Comparison of ENCODE assay signal across 18 cellular contexts in the genomic region with DNA sequence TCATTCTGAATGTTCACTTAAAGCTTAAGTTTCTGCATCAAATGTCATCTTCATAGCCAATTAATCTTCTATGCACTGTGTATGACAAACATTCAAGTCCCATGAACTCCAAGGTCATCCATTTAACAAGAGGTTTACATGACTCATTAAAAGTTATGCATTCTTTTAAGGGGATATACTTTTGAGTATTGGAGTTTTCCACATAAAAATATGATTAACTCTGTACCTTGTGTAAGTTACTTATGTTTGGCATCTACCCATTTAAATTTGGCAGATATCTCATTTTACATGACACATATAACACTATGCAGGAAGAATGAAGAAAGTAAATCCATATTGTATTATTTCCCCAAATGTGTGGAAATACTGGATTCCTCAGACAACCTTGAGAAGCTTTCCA.
"Had no signal": no experiment of that assay in that cellular context is flagged by ENCODE, and none has a peak within 500 bp of the region (broad histone marks: within the 10 kb centered on the region; RNA-seq: fewer than 3 reads in every experiment).

No MANE protein-coding gene starts in this region.

- H3K36me3 ChIP-seq: ascending aorta, colonic mucosa, right atrium auricular region, transverse colon had no signal

- H3K4me1 Mint-ChIP-seq: activated naive CD8-positive, alpha-beta T cell treated with anti-CD3 and anti-CD28 coated beads, Interleukin-2, amount 10 ng/mL, durations not matched to agents 7 days and 5 days; naive B cell; stimulated activated naive B cell treated with anti-CD40 and anti-IgM and Interleukin-4, amounts not matched to agents 10 μg/mL and 1 μg/mL and 100 μg/mL, for 72 hours had no signal

- H3K36me3 Mint-ChIP-seq: activated CD4-positive, alpha-beta memory T cell treated with anti-CD3 and anti-CD28 coated beads for 36 hours; activated naive CD8-positive, alpha-beta T cell treated with anti-CD3 and anti-CD28 coated beads, Interleukin-2, amount 10 ng/mL, durations not matched to agents 7 days and 5 days; naive B cell; stimulated activated naive B cell treated with anti-CD40 and anti-IgM and Interleukin-4, amounts not matched to agents 10 μg/mL and 1 μg/mL and 100 μg/mL, for 72 hours had no signal

- H3K27ac ChIP-seq: ascending aorta, colonic mucosa, parathyroid adenoma, right atrium auricular region, transverse colon had no signal

- H3K4me3 Mint-ChIP-seq: activated CD4-positive, alpha-beta memory T cell treated with anti-CD3 and anti-CD28 coated beads for 36 hours; activated naive CD8-positive, alpha-beta T cell treated with anti-CD3 and anti-CD28 coated beads, Interleukin-2, amount 10 ng/mL, durations not matched to agents 7 days and 5 days; activated T-cell treated with anti-CD3 and anti-CD28 coated beads, Interleukin-2, amount 50 U/mL, for 72 hours; naive B cell; stimulated activated naive B cell treated with anti-CD40 and anti-IgM and Interleukin-4, amounts not matched to agents 10 μg/mL and 1 μg/mL and 100 μg/mL, for 72 hours had no signal

- H3K27me3 ChIP-seq: ascending aorta, colonic mucosa, right atrium auricular region, transverse colon had no signal

- H3K9me3 ChIP-seq: ascending aorta, colonic mucosa, right atrium auricular region, transverse colon had no signal

- H3K4me3 ChIP-seq: ascending aorta, colonic mucosa, lung, right atrium auricular region, transverse colon had no signal

- H3K27me3 Mint-ChIP-seq: activated naive CD8-positive, alpha-beta T cell treated with anti-CD3 and anti-CD28 coated beads, Interleukin-2, amount 10 ng/mL, durations not matched to agents 7 days and 5 days; naive B cell; stimulated activated naive B cell treated with anti-CD40 and anti-IgM and Interleukin-4, amounts not matched to agents 10 μg/mL and 1 μg/mL and 100 μg/mL, for 72 hours had no signal

- H3K9me3 Mint-ChIP-seq: activated naive CD8-positive, alpha-beta T cell treated with anti-CD3 and anti-CD28 coated beads, Interleukin-2, amount 10 ng/mL, durations not matched to agents 7 days and 5 days had no signal

- ATAC-seq: activated T-cell treated with anti-CD3 and anti-CD28 coated beads, Interleukin-2, amount 50 U/mL, for 72 hours; stimulated activated naive B cell treated with anti-CD40 and anti-IgM and Interleukin-4, amounts not matched to agents 10 μg/mL and 1 μg/mL and 100 μg/mL, for 72 hours had no signal

- H3K9ac ChIP-seq: parathyroid adenoma had no signal

- FAIRE-seq: endothelial cell of umbilical vein had no signal

- H3K4me1 ChIP-seq: ascending aorta, colonic mucosa, parathyroid adenoma, right atrium auricular region, transverse colon had no signal

- H3K27ac Mint-ChIP-seq: activated CD4-positive, alpha-beta memory T cell treated with anti-CD3 and anti-CD28 coated beads for 36 hours; activated naive CD8-positive, alpha-beta T cell treated with anti-CD3 and anti-CD28 coated beads, Interleukin-2, amount 10 ng/mL, durations not matched to agents 7 days and 5 days; activated T-cell treated with anti-CD3 and anti-CD28 coated beads, Interleukin-2, amount 50 U/mL, for 72 hours; naive B cell; stimulated activated naive B cell treated with anti-CD40 and anti-IgM and Interleukin-4, amounts not matched to agents 10 μg/mL and 1 μg/mL and 100 μg/mL, for 72 hours had no signal

- DNase-seq: activated CD4-positive, alpha-beta memory T cell treated with anti-CD3 and anti-CD28 coated beads for 36 hours; activated CD4-positive, alpha-beta T cell treated with anti-CD3 and anti-CD28 coated beads for 1 hour; activated gamma-delta T cell treated with Interleukin-2 at 50 U/mL for 16 hours; activated naive CD8-positive, alpha-beta T cell treated with anti-CD3 and anti-CD28 coated beads, Interleukin-2, amount 10 ng/mL, durations not matched to agents 7 days and 5 days; activated T-cell treated with anti-CD3 and anti-CD28 coated beads, Interleukin-2, amount 50 U/mL, for 72 hours; colonic mucosa; effector CD4-positive, alpha-beta T cell; naive B cell; stimulated activated CD4-positive, alpha-beta T cell treated with anti-CD3 and anti-CD28 coated beads, Interleukin-1b, Interleukin-23, amount 100 ng/mL, for 48 hours; stimulated activated naive B cell treated with anti-CD40 and anti-IgM and Interleukin-4, amounts not matched to agents 10 μg/mL and 1 μg/mL and 100 μg/mL, for 72 hours; substantia nigra; T-helper 9 cell; transverse colon had no signal
